ENCODE assay signal across 19 cellular contexts in genomic region chr16:28298511-28298878, GRCh38. TPM values are rescaled to one million over a fixed set of nuclear protein-coding genes. Genes with fewer than 3 reads are reported as not detected.
DNase-seq lines count a peak whose midpoint lies in the region; ATAC-seq and TF ChIP-seq lines count a peak whose summit lies in the region.
"Had no signal": no experiment of that assay in that cellular context is flagged by ENCODE, and none has a peak within 500 bp of the region (broad histone marks: within the 10 kb centered on the region; RNA-seq: fewer than 3 reads in every experiment).

No MANE protein-coding gene starts in this region.

- DNase-seq in NCI-H2227 (lab: John Stamatoyannopoulos, UW; ENCODE audit: unreplicated experiment) (peak; percentile 27), NCI-H2227 treated with DMSO at 0.1 percent for 48 hours (lab: John Stamatoyannopoulos, UW) (no peak), NCI-H345 (lab: John Stamatoyannopoulos, UW) (peak; percentile 38), cortex of kidney (lab: John Stamatoyannopoulos, UW) (no peak), PC-3 (no peak), mesenchymal stem cell (no peak)
- DNase-seq in stimulated activated effector memory CD8-positive, alpha-beta T cell treated with anti-CD3 and anti-CD28 coated beads, Interleukin-12 subunit alpha, Interleukin-12 subunit beta, amount 100 ng/mL, for 72 hours (ENCODE audit: low spot score in 2 of 2): no peak
- DNase-seq: activated B cell treated with CpG ODN at 0.5 μM for 24 hours; activated naive CD4-positive, alpha-beta T cell; left cardiac atrium; NCI-H446 treated with DMSO at 0.1 percent for 48 hours; Peyer's patch had no signal

- no peak overlapping the region for H3K14ac ChIP-seq in mesenchymal stem cell (ENCODE audit: low read length in 2 of 2)

- peaks cover 84% of the 10 kb centered on the region for H3K4me1 Mint-ChIP-seq in stimulated activated effector memory CD8-positive, alpha-beta T cell treated with anti-CD3 and anti-CD28 coated beads, Interleukin-12 subunit alpha, Interleukin-12 subunit beta, amount 100 ng/mL, for 72 hours
- H3K4me1 Mint-ChIP-seq: stimulated activated memory B cell treated with anti-CD40 and anti-IgM and Interleukin-4, amounts not matched to agents 10 μg/mL and 1 μg/mL and 100 μg/mL, for 72 hours had no signal

- H4K20me1 ChIP-seq in PC-3 (ENCODE audit: low read length): no peaks in the 10 kb centered on the region

- H3K27ac ChIP-seq in ectodermal cell (ENCODE audit: insufficient read depth, low read depth, low read length, poor library complexity, severe bottlenecking): peak overlapping the region; percentile 16
- H3K27ac ChIP-seq in PC-3 (ENCODE audit: low read length): no peak overlapping the region
- no peak overlapping the region for H3K27ac ChIP-seq in mesenchymal stem cell (ENCODE audit: low read length, poor library complexity, severe bottlenecking)
- H3K27ac ChIP-seq: A549, body of pancreas, Peyer's patch, prostate gland had no signal

- no peak overlapping the region for H4K8ac ChIP-seq in mesenchymal stem cell (ENCODE audit: low read length)

- H3K36me3 ChIP-seq in ectodermal cell (ENCODE audit: control insufficient read depth, insufficient read depth, low read length) (peaks cover 7% of the 10 kb centered on the region), PC-3 (ENCODE audit: low read depth, low read length) (no peaks in the 10 kb centered on the region), mesenchymal stem cell (ENCODE audit: control insufficient read depth in 1 of 2, insufficient read depth in 2 of 2, low read depth in 1 of 2, low read length in 2 of 2) (no peaks in the 10 kb centered on the region)
- H3K36me3 ChIP-seq: Peyer's patch, prostate gland had no signal

- 42% methylated on average over 4 of the region's 4 CpGs for WGBS in ectodermal cell, 2 experiments
- WGBS in mesenchymal stem cell: 34% methylated on average over 4 of the region's 4 CpGs

- no peak overlapping the region for H2AK5ac ChIP-seq in mesenchymal stem cell (ENCODE audit: low read length, severe bottlenecking)

- H3K4me3 ChIP-seq in ectodermal cell (ENCODE audit: insufficient read depth, low read depth, low read length) (no peak overlapping the region), PC-3 (ENCODE audit: low read length) (no peak overlapping the region), mesenchymal stem cell (ENCODE audit: insufficient read depth in 1 of 2, low read depth in 1 of 2, low read length in 2 of 2) (no peak overlapping the region)
- H3K4me3 ChIP-seq: A549, body of pancreas, Peyer's patch, prostate gland, smooth muscle cell had no signal

- intact Hi-C loops in PC-3 (cut with micrococcal nuclease): no loop called here

- no peak overlapping the region for H3K23ac ChIP-seq in mesenchymal stem cell (ENCODE audit: low read length in 2 of 2)

- H3K18ac ChIP-seq in mesenchymal stem cell (ENCODE audit: low read depth in 1 of 2, low read length in 2 of 2): no peak overlapping the region

- no peak overlapping the region for H2BK5ac ChIP-seq in mesenchymal stem cell (ENCODE audit: low read depth, low read length, poor library complexity, severe bottlenecking)

- H3K27ac Mint-ChIP-seq in stimulated activated effector memory CD8-positive, alpha-beta T cell treated with anti-CD3 and anti-CD28 coated beads, Interleukin-12 subunit alpha, Interleukin-12 subunit beta, amount 100 ng/mL, for 72 hours: peak overlapping the region; percentile 65
- H3K27ac Mint-ChIP-seq: activated B cell treated with CpG ODN at 0.5 μM for 24 hours; stimulated activated memory B cell treated with anti-CD40 and anti-IgM and Interleukin-4, amounts not matched to agents 10 μg/mL and 1 μg/mL and 100 μg/mL, for 72 hours had no signal

- no peak overlapping the region for H2BK12ac ChIP-seq in mesenchymal stem cell (ENCODE audit: low read length in 2 of 2)

- BruUV-seq in PC-3 (replicated peaks; lab: Mats Ljungman, UMichigan): no TSS peak

- no peaks in the 10 kb centered on the region for H3F3A ChIP-seq in PC-3 (ENCODE audit: low read length, unreplicated experiment)

- H3K9me3 ChIP-seq in ectodermal cell (ENCODE audit: control insufficient read depth, low read length) (no peaks in the 10 kb centered on the region), PC-3 (ENCODE audit: low read length) (no peaks in the 10 kb centered on the region), mesenchymal stem cell (ENCODE audit: control insufficient read depth, low read length) (no peaks in the 10 kb centered on the region)
- H3K9me3 ChIP-seq: A549, body of pancreas, Peyer's patch, prostate gland had no signal

- TF ChIP-seq CTCF in PC-3 (conservative IDR thresholded peaks at IDR 0.05; ENCODE audit: low read depth, low read length): no peak

- H3K79me1 ChIP-seq in mesenchymal stem cell (replicated peaks; ENCODE audit: low read length, poor library complexity, severe bottlenecking): no peaks in the 10 kb centered on the region

- no peaks in the 10 kb centered on the region for H3K79me2 ChIP-seq in PC-3 (ENCODE audit: low read length)

- H4K91ac ChIP-seq in mesenchymal stem cell (ENCODE audit: low read length): no peak overlapping the region

- H2BK15ac ChIP-seq in mesenchymal stem cell (ENCODE audit: low read depth, poor library complexity, severe bottlenecking): no peak overlapping the region

- peaks cover 25% of the 10 kb centered on the region for H3K4me1 ChIP-seq in ectodermal cell (ENCODE audit: control insufficient read depth, insufficient read depth, low read length)
- no peaks in the 10 kb centered on the region for H3K4me1 ChIP-seq in PC-3 (ENCODE audit: insufficient read depth, low read length)
- no peaks in the 10 kb centered on the region for H3K4me1 ChIP-seq in mesenchymal stem cell (ENCODE audit: control insufficient read depth, insufficient read depth, low read depth, low read length)
- H3K4me1 ChIP-seq: prostate gland had no signal

- no peak overlapping the region for H3K4ac ChIP-seq in mesenchymal stem cell (ENCODE audit: low read depth in 1 of 2, low read length in 2 of 2)

- H3K4me3 Mint-ChIP-seq in stimulated activated effector memory CD8-positive, alpha-beta T cell treated with anti-CD3 and anti-CD28 coated beads, Interleukin-12 subunit alpha, Interleukin-12 subunit beta, amount 100 ng/mL, for 72 hours: no peak overlapping the region
- H3K4me3 Mint-ChIP-seq: activated B cell treated with CpG ODN at 0.5 μM for 24 hours; stimulated activated memory B cell treated with anti-CD40 and anti-IgM and Interleukin-4, amounts not matched to agents 10 μg/mL and 1 μg/mL and 100 μg/mL, for 72 hours had no signal

- H2BK120ac ChIP-seq in mesenchymal stem cell (ENCODE audit: low read depth, low read length): no peak overlapping the region

- peaks cover 21% of the 10 kb centered on the region for H3K36me3 Mint-ChIP-seq in stimulated activated effector memory CD8-positive, alpha-beta T cell treated with anti-CD3 and anti-CD28 coated beads, Interleukin-12 subunit alpha, Interleukin-12 subunit beta, amount 100 ng/mL, for 72 hours
- H3K36me3 Mint-ChIP-seq: stimulated activated memory B cell treated with anti-CD40 and anti-IgM and Interleukin-4, amounts not matched to agents 10 μg/mL and 1 μg/mL and 100 μg/mL, for 72 hours had no signal

- POLR2A ChIA-PET in PC-3 (lab: Charles Lee; ENCODE audit: unreplicated experiment): no interaction called here

- ATAC-seq in stimulated activated effector memory CD8-positive, alpha-beta T cell treated with anti-CD3 and anti-CD28 coated beads, Interleukin-12 subunit alpha, Interleukin-12 subunit beta, amount 100 ng/mL, for 72 hours: no peak
- ATAC-seq in PC-3: no peak
- ATAC-seq: A549; body of pancreas; left cardiac atrium; stimulated activated memory B cell treated with anti-CD40 and anti-IgM and Interleukin-4, amounts not matched to agents 10 μg/mL and 1 μg/mL and 100 μg/mL, for 72 hours had no signal

- no peaks in the 10 kb centered on the region for H3K9me2 ChIP-seq in PC-3 (replicated peaks; ENCODE audit: low read length)

- no peaks in the 10 kb centered on the region for H3K9me3 Mint-ChIP-seq in stimulated activated effector memory CD8-positive, alpha-beta T cell treated with anti-CD3 and anti-CD28 coated beads, Interleukin-12 subunit alpha, Interleukin-12 subunit beta, amount 100 ng/mL, for 72 hours
- H3K9me3 Mint-ChIP-seq: activated B cell treated with CpG ODN at 0.5 μM for 24 hours; stimulated activated memory B cell treated with anti-CD40 and anti-IgM and Interleukin-4, amounts not matched to agents 10 μg/mL and 1 μg/mL and 100 μg/mL, for 72 hours had no signal

- H3K9ac ChIP-seq in PC-3 (ENCODE audit: low read length) (no peak overlapping the region), mesenchymal stem cell (ENCODE audit: low read length) (no peak overlapping the region)

- no peak overlapping the region for H3K4me2 ChIP-seq in PC-3 (ENCODE audit: low read length)
- H3K4me2 ChIP-seq in mesenchymal stem cell (ENCODE audit: low read length, poor library complexity, severe bottlenecking): no peak overlapping the region
- H3K4me2 ChIP-seq: A549, smooth muscle cell had no signal

- CTCF ChIA-PET in PC-3 (lab: Charles Lee): no interaction called here

- no peaks in the 10 kb centered on the region for H3K27me3 ChIP-seq in ectodermal cell (ENCODE audit: control insufficient read depth, insufficient read depth, low read length, poor library complexity, severe bottlenecking)
- H3K27me3 ChIP-seq in PC-3 (ENCODE audit: low read length): no peaks in the 10 kb centered on the region
- H3K27me3 ChIP-seq in mesenchymal stem cell (ENCODE audit: control insufficient read depth in 1 of 2, insufficient read depth in 1 of 2, low read length in 2 of 2): peaks cover 68 to 86% of the 10 kb centered on the region in 2 experiments
- H3K27me3 ChIP-seq: body of pancreas, Peyer's patch had no signal

- H2AFZ ChIP-seq in PC-3 (ENCODE audit: low read length) (no peak overlapping the region), mesenchymal stem cell (ENCODE audit: low read depth, low read length) (no peak overlapping the region)

RNA-seq across cellular contexts. Expression of gene SBK1, which starts 6.2 kb away (rescaled TPM):
- polyA plus RNA-seq in ectodermal cell (2013, experiment 1 of 4): 49.3 TPM
- 51.2 TPM for polyA plus RNA-seq in ectodermal cell (2013, experiment 2 of 4)
- 40.1 TPM for polyA plus RNA-seq in ectodermal cell (2013, experiment 3 of 4)
- polyA plus RNA-seq in ectodermal cell (2013, experiment 4 of 4): 42.8 TPM
- 0.95 and 1.5 TPM in 2 replicates for total RNA-seq in PC-3 (2014; rRNA removed)
- 0.25 TPM for polyA plus RNA-seq in mesenchymal stem cell (2013, experiment 1 of 2)
- 0.30 TPM for polyA plus RNA-seq in mesenchymal stem cell (2013, experiment 2 of 2)
- polyA plus RNA-seq: fibroblast of lung had no signal

Comparison
In these comparisons a context has a peak if more than half of its experiments do, and no peak if none do; other contexts are left out.
1. DNase-seq: peak in NCI-H2227 (single experiment) and NCI-H345 (single experiment); none in NCI-H2227 treated with DMSO at 0.1 percent for 48 hours (single experiment), stimulated activated effector memory CD8-positive, alpha-beta T cell treated with anti-CD3 and anti-CD28 coated beads, Interleukin-12 subunit alpha, Interleukin-12 subunit beta, amount 100 ng/mL, for 72 hours (0 of 2), cortex of kidney (single experiment), PC-3 (single experiment) and mesenchymal stem cell (single experiment).